1 cellular context compared by ENCODE assay signal in the genomic region with DNA sequence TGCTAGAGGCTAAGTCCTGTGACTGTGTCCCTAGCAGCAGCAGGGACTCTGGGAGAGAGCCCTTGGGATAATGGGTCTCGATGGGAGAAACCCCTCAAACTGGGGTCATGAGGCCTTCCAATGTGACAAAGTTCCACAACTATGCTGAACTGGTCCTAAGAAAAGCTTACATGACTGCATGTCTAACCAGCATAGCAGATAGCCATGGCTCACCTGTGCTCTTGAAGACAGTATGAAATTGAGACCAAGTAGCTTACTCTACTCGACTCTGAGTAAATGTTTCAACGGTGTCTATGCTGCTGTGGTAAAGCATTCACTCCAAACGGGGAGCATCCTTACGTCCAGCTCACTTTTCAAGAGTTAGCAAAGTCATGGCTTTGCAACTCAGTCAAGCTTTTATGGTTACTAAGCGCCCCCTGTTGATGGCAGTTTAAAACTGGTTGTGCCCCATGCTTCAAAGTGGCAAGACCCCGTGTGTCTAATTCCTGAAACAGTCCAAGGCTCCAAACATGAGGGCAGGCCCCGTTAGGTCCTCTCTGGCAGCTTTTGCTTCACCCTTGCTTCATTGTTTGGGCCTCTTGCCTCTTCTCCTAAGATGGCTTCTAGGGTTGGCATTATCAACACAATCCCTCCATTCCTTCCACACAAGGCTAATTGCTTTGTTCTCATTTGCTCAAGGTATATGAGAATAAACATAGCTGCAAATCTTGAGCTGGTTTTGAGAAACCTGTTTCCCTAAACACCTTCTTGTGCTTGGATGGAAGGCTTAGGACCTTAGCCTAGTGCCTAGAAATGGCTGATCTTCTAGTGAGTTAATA.
A peak's percentile ranks its signal among the peaks of the same experiment; 100 is the strongest.
TF ChIP-seq lines count a peak whose summit lies in the region.

No MANE protein-coding gene starts in this region.

TF ChIP-seq in K562, 482 proteins besides CTCF, POLR2A, EP300 and RAD21 (continued from another document):
- peak; percentile 73 for TF ChIP-seq DEAF1 (CRISPR knock-in tag; IDR thresholded peaks at IDR 0.05)
- TF ChIP-seq STAG1 (CRISPR knock-in tag; IDR thresholded peaks at IDR 0.05; ENCODE audit: borderline replicate concordance), result peak; percentile 72; the same call in 1 of the 2 replicates
